ENCODE assay signal across 8 cellular contexts in the genomic region with DNA sequence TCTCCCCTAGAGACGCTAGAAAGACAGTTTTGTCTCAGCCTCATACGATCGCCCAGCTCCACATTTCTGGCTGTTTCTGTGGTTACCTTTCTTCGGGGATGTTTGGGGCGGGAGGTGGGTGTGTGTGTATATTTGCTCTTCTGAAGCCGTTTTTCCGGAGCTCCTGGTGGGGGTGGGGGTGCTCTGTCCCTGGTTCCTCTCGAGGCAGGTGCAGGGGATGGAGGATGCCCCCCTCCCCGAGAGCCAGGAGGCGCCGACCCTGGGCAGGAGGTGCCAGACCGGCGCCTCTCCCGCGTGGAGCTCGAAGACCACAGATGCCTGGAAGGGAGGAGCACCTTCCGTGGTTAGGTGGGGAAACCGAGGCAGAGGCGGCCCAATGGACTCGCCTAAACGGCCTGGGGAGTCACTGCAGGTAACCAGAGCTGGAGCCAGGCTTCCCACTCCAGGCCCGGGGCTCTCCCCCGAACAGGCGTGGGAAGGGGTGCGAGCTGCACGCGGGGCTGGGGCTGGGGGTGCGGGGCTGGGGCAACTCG. TPM values are rescaled to one million over a fixed set of nuclear protein-coding genes. Genes with fewer than 3 reads are reported as not detected.
DNase-seq lines count a peak whose midpoint lies in the region; ATAC-seq and TF ChIP-seq lines count a peak whose summit lies in the region.

No MANE protein-coding gene starts in this region.

- no peaks in the 10 kb centered on the region for H3K36me3 ChIP-seq in CD8-positive, alpha-beta T cell (ENCODE audit: insufficient read depth, low read length)

- POLR2A ChIA-PET in CD8-positive, alpha-beta T cell (lab: Charles Lee) = interaction anchor here (1.0 to 9.0 kb wide), 8 partner anchors 23 to 146 kb away, joined by 3 to 94 read pairs (median 4); a partner anchor contains a TSS

- intact Hi-C loops in CD8-positive, alpha-beta T cell (cut with DNase I, micrococcal nuclease) = loop anchor here (1.0 to 10.0 kb wide), 9 partner anchors 29 to 853 kb away; a partner anchor contains a TSS

- no peaks in the 10 kb centered on the region for H3K27me3 Mint-ChIP-seq in CD8-positive, alpha-beta T cell (ENCODE audit: low read depth)
- H3K27me3 Mint-ChIP-seq in natural killer cell treated with Interleukin-12 subunit alpha and Interleukin-12 subunit beta and Interleukin-15 and Interleukin-18, amount 100 ng/mL, for 72 hours = no peaks in the 10 kb centered on the region

- H3K4me3 ChIP-seq in CD8-positive, alpha-beta T cell (ENCODE audit: low read depth, low read length) = peak overlapping the region; percentile 84

- peaks cover 57% of the 10 kb centered on the region for H3K4me1 ChIP-seq in CD8-positive, alpha-beta T cell (ENCODE audit: insufficient read depth, low read length)

- no peak for DNase-seq in CD8-positive, alpha-beta T cell
- peak in 2 of 3 experiments; percentile 87 to 95 for DNase-seq in NCI-H1417 (lab: John Stamatoyannopoulos, UW)
- peak; percentile 17 for DNase-seq in central memory CD4-positive, alpha-beta T cell
- no peak for DNase-seq in natural killer cell treated with Interleukin-12 subunit alpha and Interleukin-12 subunit beta and Interleukin-15 and Interleukin-18, amount 100 ng/mL, for 72 hours (ENCODE audit: low spot score)
- no peak for DNase-seq in UCSD-AML1 (lab: John Stamatoyannopoulos, UW; ENCODE audit: unreplicated experiment)
- no peak for DNase-seq in activated gamma-delta T cell treated with Interleukin-2 at 50 U/mL for 16 hours
- DNase-seq in superior temporal gyrus (ENCODE audit: extremely low spot score) = no peak

- H3K4me3 Mint-ChIP-seq in CD8-positive, alpha-beta T cell = peak overlapping the region; percentile 72
- peak overlapping the region; percentile 58 for H3K4me3 Mint-ChIP-seq in natural killer cell treated with Interleukin-12 subunit alpha and Interleukin-12 subunit beta and Interleukin-15 and Interleukin-18, amount 100 ng/mL, for 72 hours

- ATAC-seq in CD8-positive, alpha-beta T cell = no peak
- ATAC-seq in natural killer cell treated with Interleukin-12 subunit alpha and Interleukin-12 subunit beta and Interleukin-15 and Interleukin-18, amount 100 ng/mL, for 72 hours = no peak
- no peak for ATAC-seq in HG02571 (IDR thresholded peaks at IDR 0.05; ENCODE audit: unreplicated experiment)

- peaks cover 69% of the 10 kb centered on the region for H3K4me1 Mint-ChIP-seq in CD8-positive, alpha-beta T cell (ENCODE audit: low read depth)
- peaks cover 37 to 39% of the 10 kb centered on the region in 2 donors for H3K4me1 Mint-ChIP-seq in natural killer cell treated with Interleukin-12 subunit alpha and Interleukin-12 subunit beta and Interleukin-15 and Interleukin-18, amount 100 ng/mL, for 72 hours (ENCODE audit: low read depth in 2 of 2)

- no peaks in the 10 kb centered on the region for H3K9me3 Mint-ChIP-seq in CD8-positive, alpha-beta T cell
- no peaks in the 10 kb centered on the region for H3K9me3 Mint-ChIP-seq in natural killer cell treated with Interleukin-12 subunit alpha and Interleukin-12 subunit beta and Interleukin-15 and Interleukin-18, amount 100 ng/mL, for 72 hours

- no peak for TF ChIP-seq CTCF in CD8-positive, alpha-beta T cell (IDR thresholded peaks at IDR 0.05)

- H3K36me3 Mint-ChIP-seq in CD8-positive, alpha-beta T cell = peaks cover 5% of the 10 kb centered on the region
- H3K36me3 Mint-ChIP-seq in natural killer cell treated with Interleukin-12 subunit alpha and Interleukin-12 subunit beta and Interleukin-15 and Interleukin-18, amount 100 ng/mL, for 72 hours = no peaks in the 10 kb centered on the region

- CTCF ChIA-PET in CD8-positive, alpha-beta T cell (lab: Charles Lee) = interaction anchor here (0.6 to 15.0 kb wide), 13 partner anchors 15 to 1163 kb away, joined by 3 to 205 read pairs (median 5); no protein-coding TSS in a partner anchor

- H3K27ac Mint-ChIP-seq in CD8-positive, alpha-beta T cell = peak overlapping the region; percentile 88
- H3K27ac Mint-ChIP-seq in natural killer cell treated with Interleukin-12 subunit alpha and Interleukin-12 subunit beta and Interleukin-15 and Interleukin-18, amount 100 ng/mL, for 72 hours = no peak overlapping the region

- H3K9me3 ChIP-seq in CD8-positive, alpha-beta T cell (ENCODE audit: low read length) = no peaks in the 10 kb centered on the region

- H3K27ac ChIP-seq in CD8-positive, alpha-beta T cell (ENCODE audit: low read depth, low read length) = peak overlapping the region; percentile 43

- no peaks in the 10 kb centered on the region for H3K27me3 ChIP-seq in CD8-positive, alpha-beta T cell (ENCODE audit: insufficient read depth, low read length)

RNA-seq across cellular contexts. Expression of a gene that starts 0.7 kb away (rescaled TPM):
- 10 to 100 TPM; 25.0 to 25.6 TPM for total RNA-seq in CD8-positive, alpha-beta T cell
- total RNA-seq in natural killer cell treated with Interleukin-12 subunit alpha and Interleukin-12 subunit beta and Interleukin-15 and Interleukin-18, amount 100 ng/mL, for 72 hours = 10 to 100 TPM; 13.8 to 19.0 TPM

Comparison
In these comparisons a context has a peak if more than half of its experiments do, and no peak if none do; other contexts are left out.
1. DNase-seq: peak in NCI-H1417 (2 of 3) and central memory CD4-positive, alpha-beta T cell (single experiment); none in CD8-positive, alpha-beta T cell (0 of 7), natural killer cell treated with Interleukin-12 subunit alpha and Interleukin-12 subunit beta and Interleukin-15 and Interleukin-18, amount 100 ng/mL, for 72 hours (single experiment), UCSD-AML1 (single experiment), activated gamma-delta T cell treated with Interleukin-2 at 50 U/mL for 16 hours (single experiment) and superior temporal gyrus (single experiment).